Comparison of ENCODE assay signal across 10 cellular contexts in genomic region chrX:69424161-69424560, GRCh38.
A peak's percentile ranks its signal among the peaks of the same experiment; 100 is the strongest.
DNase-seq lines count a peak whose midpoint lies in the region; ATAC-seq and TF ChIP-seq lines count a peak whose summit lies in the region.
"Had no signal": no experiment of that assay in that cellular context is flagged by ENCODE, and none has a peak within 500 bp of the region (broad histone marks: within the 10 kb centered on the region; RNA-seq: fewer than 3 reads in every experiment).

No MANE protein-coding gene starts in this region.

- no peaks in the 10 kb centered on the region for H3K36me3 ChIP-seq in cardiac muscle cell
- no peaks in the 10 kb centered on the region for H3K36me3 ChIP-seq in fibroblast of lung (ENCODE audit: control insufficient read depth, insufficient read depth, low read length)

- no peaks in the 10 kb centered on the region for H3K79me2 ChIP-seq in fibroblast of lung (ENCODE audit: control insufficient read depth, insufficient read depth, low read length)

- no peaks in the 10 kb centered on the region for H3K27me3 ChIP-seq in cardiac muscle cell
- no peaks in the 10 kb centered on the region for H3K27me3 ChIP-seq in fibroblast of lung (ENCODE audit: control insufficient read depth, insufficient read depth, low read length)

- DNase-seq in cardiac muscle cell (ENCODE audit: low read depth in 1 of 2, low spot score in 1 of 2) (peak; percentile 8 to 30), left cardiac atrium (no peak), NCI-H82 treated with DMSO at 0.1 percent for 48 hours (lab: John Stamatoyannopoulos, UW; ENCODE audit: unreplicated experiment) (peak; percentile 28), fibroblast of lung (ENCODE audit: low read depth in 2 of 2) (peak in 1 of 2 donors; percentile 11), superior temporal gyrus (ENCODE audit: extremely low spot score) (peak; percentile 11), NCI-H1417 treated with DMSO at 0.1 percent for 48 hours (lab: John Stamatoyannopoulos, UW) (no peak), NCI-H345 (lab: John Stamatoyannopoulos, UW) (no peak)
- DNase-seq: DMS79 treated with DMSO at 0.1 percent for 48 hours, T-helper 17 cell had no signal

- H3K27ac ChIP-seq in cardiac muscle cell, result no peak overlapping the region
- no peak overlapping the region for H3K27ac ChIP-seq in fibroblast of lung (ENCODE audit: insufficient read depth, low read length)

- H3K4me1 ChIP-seq in cardiac muscle cell (ENCODE audit: low read depth), result no peaks in the 10 kb centered on the region
- H3K4me1 ChIP-seq in fibroblast of lung (ENCODE audit: control insufficient read depth, extremely low read depth, insufficient read depth, low read length), result no peaks in the 10 kb centered on the region

- H3K9ac ChIP-seq in fibroblast of lung (ENCODE audit: insufficient read depth, low read length), result no peak overlapping the region

- no peak overlapping the region for H3K4me2 ChIP-seq in fibroblast of lung (ENCODE audit: extremely low read depth, insufficient read depth, low read length)

- H4K20me1 ChIP-seq in fibroblast of lung (ENCODE audit: control insufficient read depth, extremely low read depth, insufficient read depth, low read length), result no peaks in the 10 kb centered on the region

- ATAC-seq in left cardiac atrium (no peak), GM21515 (IDR thresholded peaks at IDR 0.05; ENCODE audit: unreplicated experiment) (no peak)
- ATAC-seq: T-helper 17 cell had no signal

- H3K4me3 ChIP-seq in cardiac muscle cell, result no peak overlapping the region
- no peak overlapping the region for H3K4me3 ChIP-seq in fibroblast of lung (replicated peaks in 1 of 4; ENCODE audit: control extremely low read depth in 1 of 4, insufficient read depth in 1 of 4, low read depth in 3 of 4, low read length in 4 of 4)

- no peak overlapping the region for H2AFZ ChIP-seq in fibroblast of lung (ENCODE audit: low read length)

- TF ChIP-seq CTCF in cardiac muscle cell (IDR thresholded peaks at IDR 0.05; ENCODE audit: low read depth, low read length), result peak; percentile 38
- peak; percentile 5 to 33 for TF ChIP-seq CTCF in fibroblast of lung (conservative IDR thresholded peaks at IDR 0.05 in 1 of 2, IDR thresholded peaks at IDR 0.05 in 1 of 2; ENCODE audit: low read depth in 1 of 2, low read length in 2 of 2)

- H3K9me3 ChIP-seq in cardiac muscle cell (ENCODE audit: low read depth), result no peaks in the 10 kb centered on the region
- H3K9me3 ChIP-seq in fibroblast of lung (ENCODE audit: control insufficient read depth, insufficient read depth, low read depth, low read length), result no peaks in the 10 kb centered on the region

- intact Hi-C loops in left cardiac atrium (cut with DNase I), result loop anchor here (10.0 kb wide), 2 partner anchors 611 to 671 kb away; no protein-coding TSS in a partner anchor

Comparison
In these comparisons a context has a peak if more than half of its experiments do, and no peak if none do; other contexts are left out.
1. DNase-seq: peak in cardiac muscle cell (2 of 2), NCI-H82 treated with DMSO at 0.1 percent for 48 hours (single experiment) and superior temporal gyrus (single experiment); none in left cardiac atrium (single experiment), NCI-H1417 treated with DMSO at 0.1 percent for 48 hours (single experiment) and NCI-H345 (single experiment).